In the genomic region with DNA sequence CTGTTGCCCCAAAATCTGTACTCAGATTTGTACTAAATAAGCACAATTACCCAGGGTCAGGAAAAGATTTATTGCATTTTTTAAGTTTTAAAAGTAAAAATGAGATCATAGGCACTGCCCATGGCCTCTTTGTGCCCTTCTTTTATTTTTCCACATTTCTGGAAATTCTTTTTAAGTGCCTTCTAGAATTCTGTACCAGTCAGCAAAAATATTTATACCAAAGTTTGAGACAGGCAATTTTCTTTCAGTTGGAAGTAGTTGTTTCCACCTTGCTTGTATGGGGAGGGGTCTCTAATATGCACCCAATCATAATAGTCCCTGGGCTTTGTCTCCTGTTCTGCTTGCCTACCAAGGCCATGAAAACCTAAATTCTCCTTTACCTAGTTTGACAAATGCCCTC, we compare ENCODE assay signal across 9 cellular contexts.
"Had no signal": no experiment of that assay in that cellular context is flagged by ENCODE, and none has a peak within 500 bp of the region (broad histone marks: within the 10 kb centered on the region; RNA-seq: fewer than 3 reads in every experiment).

No MANE protein-coding gene starts in this region.

- FAIRE-seq: H1, H54 had no signal

- H3K36me3 Mint-ChIP-seq: IgD-negative memory B cell had no signal

- H3K4me1 ChIP-seq: HAP-1 had no signal

- H2AFZ ChIP-seq: GM23338 had no signal

- H3K4me3 Mint-ChIP-seq: GM23338, HFFc6, IgD-negative memory B cell had no signal

- H3K9me3 Mint-ChIP-seq: GM23338, HFFc6, IgD-negative memory B cell had no signal

- H3K27ac Mint-ChIP-seq: GM23338, HFFc6, IgD-negative memory B cell had no signal

- H3K4me2 ChIP-seq: GM23338 had no signal

- H3K36me3 ChIP-seq: HAP-1 had no signal

- DNase-seq: HFFc6, KG1 had no signal

- ATAC-seq: GM23338, HCT116 had no signal

- H3K27ac ChIP-seq: HL-60 had no signal

- H3K9me3 ChIP-seq: HAP-1 had no signal

- H3K4me3 ChIP-seq: GM23338, HAP-1 had no signal
